Comparison of ENCODE assay signal across 16 cellular contexts in the genomic region with DNA sequence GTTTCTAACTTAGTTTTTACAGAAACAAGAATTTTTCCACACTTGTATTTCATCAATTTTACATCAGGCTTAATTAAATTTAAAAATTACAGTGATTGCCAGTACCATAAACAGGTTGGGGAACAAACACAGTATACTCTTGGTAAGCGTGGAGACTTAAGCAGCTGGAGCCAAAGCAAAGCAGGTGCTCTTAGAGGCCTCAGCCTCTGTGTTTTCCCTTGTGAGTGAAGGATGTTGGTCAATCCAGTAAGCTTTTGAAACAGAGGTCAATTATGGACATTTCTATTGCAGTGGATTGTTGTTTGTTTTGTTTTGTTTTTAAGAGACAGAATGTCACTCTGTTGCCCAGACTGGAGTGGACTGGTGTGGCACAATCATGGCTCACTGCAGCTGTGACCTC.
DNase-seq lines count a peak whose midpoint lies in the region; ATAC-seq and TF ChIP-seq lines count a peak whose summit lies in the region.
"Had no signal": no experiment of that assay in that cellular context is flagged by ENCODE, and none has a peak within 500 bp of the region (broad histone marks: within the 10 kb centered on the region; RNA-seq: fewer than 3 reads in every experiment).

No MANE protein-coding gene starts in this region.

- DNase-seq in myocyte (ENCODE audit: low read depth), result peak; percentile 63
- peak in 1 of 2 donors; percentile 26 for DNase-seq in gastrocnemius medialis
- DNase-seq in glutamatergic neuron, result no peak
- DNase-seq in NCI-H1048 (lab: John Stamatoyannopoulos, UW), result no peak
- no peak for DNase-seq in middle frontal gyrus (ENCODE audit: extremely low spot score, low spot score)
- DNase-seq: C1 segment of cervical spinal cord; Calu3; CD4-positive, alpha-beta memory T cell; COR-L47; DMS53; DMS79 treated with DMSO at 0.1 percent for 48 hours; GF-D8; GOT3; HFFc6 had no signal

- in situ Hi-C loops in gastrocnemius medialis (cut with MboI; ENCODE audit: low sequenced_read_pairs in 4 of 4), result no loop called here

- TF ChIP-seq CTCF in gastroesophageal sphincter (IDR thresholded peaks at IDR 0.05) (no peak), gastrocnemius medialis (IDR thresholded peaks at IDR 0.05 in 4 of 5, conservative IDR thresholded peaks at IDR 0.05 in 1 of 5) (no peak), glutamatergic neuron (IDR thresholded peaks at IDR 0.05; ENCODE audit: partially characterized antibody, unreplicated experiment) (no peak)

- ATAC-seq in gastroesophageal sphincter (peak; percentile 30), gastrocnemius medialis (peak; percentile 43 to 56)

- no peak overlapping the region for H3K27ac Mint-ChIP-seq in glutamatergic neuron (ENCODE audit: unreplicated experiment)
- H3K27ac Mint-ChIP-seq: CD4-positive, alpha-beta memory T cell; HFFc6 had no signal

- H3K27ac ChIP-seq in gastroesophageal sphincter (no peak overlapping the region), gastrocnemius medialis (no peak overlapping the region)

- H3K4me3 ChIP-seq in gastroesophageal sphincter, result no peak overlapping the region
- no peak overlapping the region for H3K4me3 ChIP-seq in gastrocnemius medialis
- H3K4me3 ChIP-seq: HAP-1 had no signal

- peaks cover 2% of the 10 kb centered on the region for H3K4me1 Mint-ChIP-seq in glutamatergic neuron (ENCODE audit: low read depth, unreplicated experiment)

- WGBS in gastroesophageal sphincter (ENCODE audit: low coverage in 1 of 2), 2 donors, result 92% methylated on average over 1 of the region's 1 CpG; no CpG with 5 or more reads in 1 of the 2 donors

- TF ChIP-seq EP300 in gastroesophageal sphincter (IDR thresholded peaks at IDR 0.05), result no peak

- H3K36me3 ChIP-seq in gastroesophageal sphincter, result no peaks in the 10 kb centered on the region
- no peaks in the 10 kb centered on the region for H3K36me3 ChIP-seq in gastrocnemius medialis
- H3K36me3 ChIP-seq: HAP-1 had no signal

- H3K4me3 Mint-ChIP-seq in glutamatergic neuron (ENCODE audit: unreplicated experiment), result no peak overlapping the region
- H3K4me3 Mint-ChIP-seq: CD4-positive, alpha-beta memory T cell; HFFc6 had no signal

- no peaks in the 10 kb centered on the region for H3K36me3 Mint-ChIP-seq in glutamatergic neuron (ENCODE audit: unreplicated experiment)
- H3K36me3 Mint-ChIP-seq: CD4-positive, alpha-beta memory T cell had no signal

- no peaks in the 10 kb centered on the region for H3K9me3 Mint-ChIP-seq in glutamatergic neuron (ENCODE audit: unreplicated experiment)
- H3K9me3 Mint-ChIP-seq: CD4-positive, alpha-beta memory T cell; HFFc6 had no signal

- no peaks in the 10 kb centered on the region for H3K27me3 Mint-ChIP-seq in glutamatergic neuron (ENCODE audit: unreplicated experiment)

- TF ChIP-seq POLR2A in gastroesophageal sphincter (IDR thresholded peaks at IDR 0.05) (no peak), gastrocnemius medialis (IDR thresholded peaks at IDR 0.05) (no peak)

- H3K4me1 ChIP-seq in gastroesophageal sphincter, result peaks cover 0 to 39% (median 4%) of the 10 kb centered on the region in 3 donors
- peaks cover 11 to 29% of the 10 kb centered on the region in 2 donors for H3K4me1 ChIP-seq in gastrocnemius medialis

- H3K27me3 ChIP-seq in gastroesophageal sphincter (no peaks in the 10 kb centered on the region), gastrocnemius medialis (no peaks in the 10 kb centered on the region)

- intact Hi-C loops in gastrocnemius medialis (cut with DNase I; ENCODE audit: low total_unique reads), result loop anchor here (5.0 kb wide), 1 partner anchor 60 kb away; no protein-coding TSS in a partner anchor

- H3K9me3 ChIP-seq in gastroesophageal sphincter (no peaks in the 10 kb centered on the region), gastrocnemius medialis (no peaks in the 10 kb centered on the region)
- H3K9me3 ChIP-seq: HAP-1 had no signal
